Comparison of ENCODE assay signal across 22 cellular contexts in the genomic region with DNA sequence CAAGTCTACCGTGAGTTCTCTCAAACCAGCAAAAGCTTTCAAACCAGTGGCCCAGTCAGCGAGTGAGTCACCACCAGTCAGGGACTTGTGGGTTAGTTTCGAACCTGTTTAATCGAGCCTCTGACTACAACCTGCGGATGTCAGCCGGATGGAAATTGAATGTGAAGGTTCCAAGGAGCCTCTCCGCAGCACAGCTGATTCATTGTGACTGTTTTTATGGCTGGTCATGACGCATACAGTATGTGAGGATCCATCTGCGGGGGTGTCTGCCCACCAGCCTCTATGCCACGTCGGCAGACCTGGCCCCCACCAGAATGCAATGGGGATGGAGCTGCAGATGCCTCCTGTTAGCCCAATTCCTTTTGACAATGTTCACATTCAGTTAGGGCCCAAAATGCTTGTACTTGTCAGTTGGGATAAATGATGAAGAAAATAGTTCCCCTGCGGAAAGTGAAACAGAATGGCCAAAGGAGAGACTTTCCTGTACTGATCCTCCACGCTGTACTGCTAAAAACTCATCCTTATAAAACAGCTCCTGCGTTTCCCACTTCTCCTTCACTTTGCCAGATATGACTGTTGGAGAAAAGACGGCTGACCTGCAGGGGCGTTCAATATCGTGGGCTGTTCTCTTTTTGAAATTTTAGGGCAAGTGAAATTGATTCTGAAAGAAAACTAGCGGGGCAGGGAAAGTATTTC.
DNase-seq lines count a peak whose midpoint lies in the region; ATAC-seq and TF ChIP-seq lines count a peak whose summit lies in the region.
"Had no signal": no experiment of that assay in that cellular context is flagged by ENCODE, and none has a peak within 500 bp of the region (broad histone marks: within the 10 kb centered on the region; RNA-seq: fewer than 3 reads in every experiment).

No MANE protein-coding gene starts in this region.

- H2AK5ac ChIP-seq in H9 (ENCODE audit: insufficient read length, low read length), result no peak overlapping the region

- no peak overlapping the region for H3K9ac ChIP-seq in H9 (ENCODE audit: extremely low read depth, insufficient read length, low read length)

- H3F3A ChIP-seq in GM23338 (replicated peaks; ENCODE audit: low read depth), result no peaks in the 10 kb centered on the region

- H3K27me3 Mint-ChIP-seq in GM23338 (ENCODE audit: insufficient read depth, low read depth, poor library complexity), result no peaks in the 10 kb centered on the region
- no peaks in the 10 kb centered on the region for H3K27me3 Mint-ChIP-seq in H9 (ENCODE audit: low read depth)
- H3K27me3 Mint-ChIP-seq: activated CD4-positive, alpha-beta T cell treated with anti-CD3 and anti-CD28 coated beads for 36 hours; memory B cell had no signal

- H3K9me3 ChIP-seq in heart right ventricle, result no peaks in the 10 kb centered on the region
- H3K9me3 ChIP-seq in H9 (ENCODE audit: control insufficient read depth, low read depth, low read length), result no peaks in the 10 kb centered on the region
- H3K9me3 ChIP-seq: Peyer's patch, sigmoid colon, tibial artery had no signal

- no peak overlapping the region for H2BK12ac ChIP-seq in H9 (ENCODE audit: insufficient read length, low read depth, low read length)

- H3K4me3 ChIP-seq in GM23338 (no peak overlapping the region), epithelial cell of proximal tubule (ENCODE audit: low read depth, low read length) (no peak overlapping the region), heart right ventricle (no peak overlapping the region)
- H3K4me3 ChIP-seq: Peyer's patch, sigmoid colon, tibial artery had no signal

- 0 out of 2 replicates have a peak overlapping the region, but pooled peaks have one; percentile 28 for H2AFZ ChIP-seq in GM23338
- H2AFZ ChIP-seq in H9 (ENCODE audit: low read length), result no peak overlapping the region

- no peak overlapping the region for H2BK120ac ChIP-seq in H9 (ENCODE audit: low read depth, low read length, poor library complexity, severe bottlenecking)

- intact Hi-C loops in heart right ventricle (cut with DNase I), result no loop called here

- peak; percentile 15 for DNase-seq in GM23338 (ENCODE audit: low spot score)
- DNase-seq in RKO (ENCODE audit: low spot score), result peak; percentile 88
- peak; percentile 23 for DNase-seq in epithelial cell of proximal tubule (ENCODE audit: low read depth)
- peak; percentile 25 for DNase-seq in stromal cell of bone marrow (ENCODE audit: low read depth)
- no peak for DNase-seq in NCI-H510A treated with DMSO at 0.1 percent for 48 hours (lab: John Stamatoyannopoulos, UW)
- DNase-seq in heart right ventricle, result no peak
- DNase-seq in H9, result no peak
- DNase-seq: activated CD4-positive, alpha-beta T cell treated with anti-CD3 and anti-CD28 coated beads for 36 hours; activated naive CD4-positive, alpha-beta T cell treated with anti-CD3 and anti-CD28 coated beads for 36 hours; DND-41; effector CD4-positive, alpha-beta T cell; foreskin melanocyte; NCI-H187 treated with DMSO at 0.1 percent for 48 hours; NCI-H524 treated with DMSO at 0.1 percent for 48 hours; Peyer's patch; sigmoid colon; stimulated activated CD4-positive, alpha-beta T cell treated with anti-CD3 and anti-CD28 coated beads, Interleukin-4, amount 100 ng/mL, for 24 hours; tibial artery had no signal

- H3K4me2 ChIP-seq in GM23338 (no peak overlapping the region), H9 (ENCODE audit: insufficient read depth, insufficient read length, low read length) (no peak overlapping the region)

- WGBS in heart right ventricle, 2 donors, result 83 to 84% methylated on average over 18 of the region's 18 CpGs
- WGBS in H9 (ENCODE audit: extremely low coverage, insufficient read length, low lambda C conversion rate), result no CpG with 5 or more reads among the region's 18 CpGs

- ATAC-seq in GM23338 (peak; percentile 40; the same call in 2 of the 3 replicates), heart right ventricle (no peak)
- ATAC-seq: activated CD4-positive, alpha-beta T cell treated with anti-CD3 and anti-CD28 coated beads for 36 hours had no signal

- H3K79me1 ChIP-seq in H9 (ENCODE audit: insufficient read depth, low read depth, low read length, poor library complexity, severe bottlenecking), result no peaks in the 10 kb centered on the region

- H4K5ac ChIP-seq in H9 (ENCODE audit: insufficient read length, low read depth, low read length), result no peak overlapping the region

- no peak overlapping the region; the same call in 1 of the 2 replicates for H3K14ac ChIP-seq in H9 (ENCODE audit: insufficient read depth, low read length)

- no peak overlapping the region for H2BK15ac ChIP-seq in H9 (ENCODE audit: low read depth, low read length)

- no peaks in the 10 kb centered on the region for H3K9me2 ChIP-seq in GM23338 (ENCODE audit: insufficient read depth)

- no peaks in the 10 kb centered on the region for H3K9me3 Mint-ChIP-seq in GM23338
- H3K9me3 Mint-ChIP-seq in H9, result no peaks in the 10 kb centered on the region
- H3K9me3 Mint-ChIP-seq: activated naive CD4-positive, alpha-beta T cell treated with anti-CD3 and anti-CD28 coated beads for 36 hours; memory B cell; T-helper 1 cell treated with Interleukin-12 subunit alpha and Interleukin-12 subunit beta and Interleukin-4 antibody, amounts not matched to agents 30 μg/mL and 1 μg/mL, for 36 hours had no signal

- no peak overlapping the region for H2BK20ac ChIP-seq in H9 (ENCODE audit: low read depth, low read length, poor library complexity, severe bottlenecking)

- no peak overlapping the region for H3K27ac Mint-ChIP-seq in GM23338
- H3K27ac Mint-ChIP-seq in H9, result no peak overlapping the region; a peak in 2 of 7 replicates
- H3K27ac Mint-ChIP-seq: activated CD4-positive, alpha-beta T cell treated with anti-CD3 and anti-CD28 coated beads for 36 hours; activated naive CD4-positive, alpha-beta T cell treated with anti-CD3 and anti-CD28 coated beads for 36 hours; memory B cell; T-helper 1 cell treated with Interleukin-12 subunit alpha and Interleukin-12 subunit beta and Interleukin-4 antibody, amounts not matched to agents 30 μg/mL and 1 μg/mL, for 36 hours had no signal

- H4K91ac ChIP-seq in H9 (ENCODE audit: insufficient read length, low read depth, low read length), result no peak overlapping the region

- H3K36me3 ChIP-seq in GM23338 (ENCODE audit: insufficient read depth) (no peaks in the 10 kb centered on the region), heart right ventricle (no peaks in the 10 kb centered on the region)
- H3K36me3 ChIP-seq: Peyer's patch, sigmoid colon, tibial artery had no signal

- no peaks in the 10 kb centered on the region for H3K79me2 ChIP-seq in GM23338 (replicated peaks; ENCODE audit: insufficient read depth)
- H3K79me2 ChIP-seq in H9 (ENCODE audit: insufficient read depth, low read length), result no peaks in the 10 kb centered on the region

- H3K4me1 ChIP-seq in GM23338 (ENCODE audit: insufficient read depth) (peaks cover 5% of the 10 kb centered on the region; the same call in 1 of the 2 replicates), heart right ventricle (no peaks in the 10 kb centered on the region), H9 (ENCODE audit: insufficient read depth, low read length) (no peaks in the 10 kb centered on the region)
- H3K4me1 ChIP-seq: Peyer's patch, sigmoid colon had no signal

- H4K20me1 ChIP-seq in GM23338 (replicated peaks; ENCODE audit: insufficient read depth) (no peaks in the 10 kb centered on the region), H9 (ENCODE audit: control insufficient read depth, insufficient read depth, insufficient read length) (no peaks in the 10 kb centered on the region)

- H2BK5ac ChIP-seq in H9 (ENCODE audit: insufficient read length, low read length), result no peak overlapping the region

- H3K4me1 Mint-ChIP-seq in GM23338 (peaks cover 17% of the 10 kb centered on the region), H9 (peaks cover 6 to 15% of the 10 kb centered on the region in 2 experiments; a peak in 3 of 4 replicates)
- H3K4me1 Mint-ChIP-seq: activated CD4-positive, alpha-beta T cell treated with anti-CD3 and anti-CD28 coated beads for 36 hours; memory B cell had no signal

- no peak overlapping the region for H3K56ac ChIP-seq in H9 (ENCODE audit: insufficient read length, low read depth, low read length)

- no peak overlapping the region for H3K4ac ChIP-seq in H9 (ENCODE audit: low read depth, low read length)

- TF ChIP-seq CTCF in GM23338 (conservative IDR thresholded peaks at IDR 0.05; ENCODE audit: low read depth in 2 of 2) (no peak), epithelial cell of proximal tubule (conservative IDR thresholded peaks at IDR 0.05; ENCODE audit: low read depth, low read length) (no peak), heart right ventricle (IDR thresholded peaks at IDR 0.05) (no peak), H9 (conservative IDR thresholded peaks at IDR 0.05) (no peak)

- H3K27me3 ChIP-seq in GM23338 (ENCODE audit: insufficient read depth) (no peaks in the 10 kb centered on the region), heart right ventricle (no peaks in the 10 kb centered on the region), H9 (ENCODE audit: insufficient read depth, low read length) (no peaks in the 10 kb centered on the region)
- H3K27me3 ChIP-seq: Peyer's patch, sigmoid colon, tibial artery had no signal

- no peaks in the 10 kb centered on the region for H3K23me2 ChIP-seq in H9 (ENCODE audit: insufficient read length, low read depth, low read length, poor library complexity, severe bottlenecking)

- no peak overlapping the region for H3K18ac ChIP-seq in H9 (ENCODE audit: insufficient read length, low read depth, low read length)

- H3K36me3 Mint-ChIP-seq in GM23338 (ENCODE audit: low read depth) (no peaks in the 10 kb centered on the region), H9 (ENCODE audit: insufficient read depth in 1 of 3, low read depth in 3 of 3) (no peaks in the 10 kb centered on the region)
- H3K36me3 Mint-ChIP-seq: memory B cell had no signal

- H3K23ac ChIP-seq in H9 (ENCODE audit: insufficient read length, low read depth, low read length), result no peak overlapping the region

- no peak overlapping the region for H3K4me3 Mint-ChIP-seq in GM23338
- H3K4me3 Mint-ChIP-seq in H9, result no peak overlapping the region
- H3K4me3 Mint-ChIP-seq: activated CD4-positive, alpha-beta T cell treated with anti-CD3 and anti-CD28 coated beads for 36 hours; activated naive CD4-positive, alpha-beta T cell treated with anti-CD3 and anti-CD28 coated beads for 36 hours; memory B cell; T-helper 1 cell treated with Interleukin-12 subunit alpha and Interleukin-12 subunit beta and Interleukin-4 antibody, amounts not matched to agents 30 μg/mL and 1 μg/mL, for 36 hours had no signal

- H3T11ph ChIP-seq in H9 (ENCODE audit: low read length), result no peak overlapping the region

- H3K27ac ChIP-seq in GM23338 (ENCODE audit: low read depth) (no peak overlapping the region), heart right ventricle (no peak overlapping the region), H9 (ENCODE audit: insufficient read length, low read depth, low read length) (no peak overlapping the region)
- H3K27ac ChIP-seq: C4-2B, HL-60, Peyer's patch, sigmoid colon, tibial artery had no signal

- H4K8ac ChIP-seq in H9 (replicated peaks; ENCODE audit: insufficient read length, low read depth, low read length), result no peak overlapping the region

TF ChIP-seq in GM23338, 12 proteins besides CTCF, POLR2A, EP300 and RAD21:
- no peak for TF ChIP-seq JUNB (IDR thresholded peaks at IDR 0.05; ENCODE audit: unreplicated experiment)
- no peak for TF ChIP-seq POLR2AphosphoS5 (IDR thresholded peaks at IDR 0.05; ENCODE audit: low read depth)
- no peak for TF ChIP-seq STAT1 (IDR thresholded peaks at IDR 0.05; ENCODE audit: unreplicated experiment)

Comparison
In these comparisons a context has a peak if more than half of its experiments do, and no peak if none do; other contexts are left out.
1. DNase-seq: peak in GM23338 (single experiment), RKO (single experiment), epithelial cell of proximal tubule (single experiment) and stromal cell of bone marrow (single experiment); none in NCI-H510A treated with DMSO at 0.1 percent for 48 hours (single experiment), heart right ventricle (0 of 2) and H9 (single experiment).